Comparison of ENCODE assay signal across 16 cellular contexts in genomic region chr16:88759976-88760350, GRCh38. TPM values are rescaled to one million over a fixed set of nuclear protein-coding genes. Genes with fewer than 3 reads are reported as not detected.
DNase-seq lines count a peak whose midpoint lies in the region; ATAC-seq, FAIRE-seq and TF ChIP-seq lines count a peak whose summit lies in the region.
"Had no signal": no experiment of that assay in that cellular context is flagged by ENCODE, and none has a peak within 500 bp of the region (broad histone marks: within the 10 kb centered on the region; RNA-seq: fewer than 3 reads in every experiment).

No MANE protein-coding gene starts in this region.

- H3K9me3 Mint-ChIP-seq in CD4-positive, CD25-positive, alpha-beta regulatory T cell, result no peaks in the 10 kb centered on the region
- no peaks in the 10 kb centered on the region for H3K9me3 Mint-ChIP-seq in stimulated activated effector memory CD8-positive, alpha-beta T cell treated with anti-CD3 and anti-CD28 coated beads, Interleukin-12 subunit alpha, Interleukin-12 subunit beta, amount 100 ng/mL, for 72 hours
- H3K9me3 Mint-ChIP-seq: memory B cell, WTC11 had no signal

- intact Hi-C loops in right lobe of liver (cut with DNase I) (no loop called here), left ventricle myocardium inferior (cut with micrococcal nuclease) (no loop called here)

- H3K27me3 Mint-ChIP-seq in CD4-positive, CD25-positive, alpha-beta regulatory T cell, result no peaks in the 10 kb centered on the region
- H3K27me3 Mint-ChIP-seq in T-helper 17 cell, result no peaks in the 10 kb centered on the region
- H3K27me3 Mint-ChIP-seq: activated CD8-positive, alpha-beta memory T cell treated with anti-CD3 and anti-CD28 coated beads, Interleukin-2, amount 10 ng/mL, durations not matched to agents 7 days and 5 days; memory B cell had no signal

- peaks cover 0 to 46% (median 13%) of the 10 kb centered on the region in 4 donors for H3K4me1 Mint-ChIP-seq in CD4-positive, CD25-positive, alpha-beta regulatory T cell
- H3K4me1 Mint-ChIP-seq in T-helper 17 cell, result peaks cover 21% of the 10 kb centered on the region
- peaks cover 57% of the 10 kb centered on the region for H3K4me1 Mint-ChIP-seq in stimulated activated effector memory CD8-positive, alpha-beta T cell treated with anti-CD3 and anti-CD28 coated beads, Interleukin-12 subunit alpha, Interleukin-12 subunit beta, amount 100 ng/mL, for 72 hours

- H3K27ac ChIP-seq in CD4-positive, CD25-positive, alpha-beta regulatory T cell (ENCODE audit: insufficient read depth, low read length, poor library complexity, severe bottlenecking), result peak overlapping the region; percentile 69
- H3K27ac ChIP-seq in right lobe of liver (peak overlapping the region; percentile 34 to 91 (median 79)), left ventricle myocardium inferior (replicated peaks) (no peak overlapping the region)

- 65% methylated on average over 16 of the region's 22 CpGs for WGBS in right lobe of liver (ENCODE audit: insufficient coverage, low coverage, low lambda C conversion rate, missing lambda C conversion rate)

- TF ChIP-seq CTCF in right lobe of liver (IDR thresholded peaks at IDR 0.05) (no peak), left ventricle myocardium inferior (IDR thresholded peaks at IDR 0.05; ENCODE audit: borderline replicate concordance) (no peak)

- peaks cover 47% of the 10 kb centered on the region for H3K4me1 ChIP-seq in CD4-positive, CD25-positive, alpha-beta regulatory T cell (ENCODE audit: control insufficient read depth, insufficient read depth, low read length, poor library complexity, severe bottlenecking)
- H3K4me1 ChIP-seq in right lobe of liver, result peaks cover 0 to 44% (median 23%) of the 10 kb centered on the region in 4 donors
- H3K4me1 ChIP-seq in left ventricle myocardium inferior, result peaks cover 35% of the 10 kb centered on the region

- peak overlapping the region in 2 of 4 donors; percentile 31 to 39 for H3K4me3 Mint-ChIP-seq in CD4-positive, CD25-positive, alpha-beta regulatory T cell
- no peak overlapping the region for H3K4me3 Mint-ChIP-seq in T-helper 17 cell
- peak overlapping the region; percentile 63 for H3K4me3 Mint-ChIP-seq in stimulated activated effector memory CD8-positive, alpha-beta T cell treated with anti-CD3 and anti-CD28 coated beads, Interleukin-12 subunit alpha, Interleukin-12 subunit beta, amount 100 ng/mL, for 72 hours
- H3K4me3 Mint-ChIP-seq: activated CD8-positive, alpha-beta memory T cell treated with anti-CD3 and anti-CD28 coated beads, Interleukin-2, amount 10 ng/mL, durations not matched to agents 7 days and 5 days; brain; WTC11 had no signal

- no peak for FAIRE-seq in GM19239 (lab: Jason Lieb, UNC)

- no peak for ATAC-seq in CD4-positive, CD25-positive, alpha-beta regulatory T cell (ENCODE audit: low read depth in 2 of 2)
- no peak for ATAC-seq in T-helper 17 cell
- no peak for ATAC-seq in right lobe of liver
- ATAC-seq in stimulated activated effector memory CD8-positive, alpha-beta T cell treated with anti-CD3 and anti-CD28 coated beads, Interleukin-12 subunit alpha, Interleukin-12 subunit beta, amount 100 ng/mL, for 72 hours, result no peak
- ATAC-seq: PC-3 had no signal

- H3K36me3 ChIP-seq in CD4-positive, CD25-positive, alpha-beta regulatory T cell (ENCODE audit: control insufficient read depth, insufficient read depth, low read length), result peaks cover 11% of the 10 kb centered on the region
- H3K36me3 ChIP-seq in right lobe of liver (no peaks in the 10 kb centered on the region), left ventricle myocardium inferior (no peaks in the 10 kb centered on the region)

- DNase-seq in CD4-positive, CD25-positive, alpha-beta regulatory T cell, result no peak
- DNase-seq in T-helper 17 cell, result no peak
- no peak for DNase-seq in right lobe of liver
- DNase-seq in stimulated activated effector memory CD8-positive, alpha-beta T cell treated with anti-CD3 and anti-CD28 coated beads, Interleukin-12 subunit alpha, Interleukin-12 subunit beta, amount 100 ng/mL, for 72 hours (ENCODE audit: low spot score in 2 of 2), result no peak
- no peak for DNase-seq in GM19239 (ENCODE audit: insufficient read length, low spot score)
- no peak for DNase-seq in left ventricle myocardium inferior
- DNase-seq in COLO829 (ENCODE audit: low spot score), result no peak
- no peak for DNase-seq in activated CD4-positive, alpha-beta T cell treated with anti-CD3 and anti-CD28 coated beads for 48 hours
- DNase-seq: DMS79, NCI-H187 treated with DMSO at 0.1 percent for 48 hours, NCI-H524, PC-3 had no signal

- H3K27me3 ChIP-seq in CD4-positive, CD25-positive, alpha-beta regulatory T cell (ENCODE audit: control insufficient read depth, insufficient read depth, low read length), result no peaks in the 10 kb centered on the region
- H3K27me3 ChIP-seq in right lobe of liver (no peaks in the 10 kb centered on the region), left ventricle myocardium inferior (ENCODE audit: low read depth) (no peaks in the 10 kb centered on the region)

- peaks cover 3% of the 10 kb centered on the region for H3K36me3 Mint-ChIP-seq in CD4-positive, CD25-positive, alpha-beta regulatory T cell
- no peaks in the 10 kb centered on the region for H3K36me3 Mint-ChIP-seq in T-helper 17 cell (ENCODE audit: low read depth)
- peaks cover 36% of the 10 kb centered on the region for H3K36me3 Mint-ChIP-seq in stimulated activated effector memory CD8-positive, alpha-beta T cell treated with anti-CD3 and anti-CD28 coated beads, Interleukin-12 subunit alpha, Interleukin-12 subunit beta, amount 100 ng/mL, for 72 hours
- H3K36me3 Mint-ChIP-seq: brain, WTC11 had no signal

- no peak for TF ChIP-seq POLR2A in right lobe of liver (IDR thresholded peaks at IDR 0.05)

- no peak overlapping the region for H3K4me3 ChIP-seq in CD4-positive, CD25-positive, alpha-beta regulatory T cell (ENCODE audit: low read depth, low read length)
- H3K4me3 ChIP-seq in right lobe of liver (no peak overlapping the region), left ventricle myocardium inferior (no peak overlapping the region)

- H3K27ac Mint-ChIP-seq in CD4-positive, CD25-positive, alpha-beta regulatory T cell, result no peak overlapping the region
- H3K27ac Mint-ChIP-seq in T-helper 17 cell, result peak overlapping the region; percentile 86
- H3K27ac Mint-ChIP-seq in stimulated activated effector memory CD8-positive, alpha-beta T cell treated with anti-CD3 and anti-CD28 coated beads, Interleukin-12 subunit alpha, Interleukin-12 subunit beta, amount 100 ng/mL, for 72 hours, result peak overlapping the region; percentile 93
- H3K27ac Mint-ChIP-seq: brain had no signal

- H3K9me3 ChIP-seq in CD4-positive, CD25-positive, alpha-beta regulatory T cell (ENCODE audit: control insufficient read depth in 2 of 2, low read length in 2 of 2), result no peaks in the 10 kb centered on the region
- H3K9me3 ChIP-seq in T-helper 17 cell (ENCODE audit: control insufficient read depth, low read length, poor library complexity, severe bottlenecking) (no peaks in the 10 kb centered on the region), right lobe of liver (no peaks in the 10 kb centered on the region), left ventricle myocardium inferior (replicated peaks) (peaks cover 13% of the 10 kb centered on the region)

RNA-seq across cellular contexts. Expression of gene PIEZO1, which starts 25.1 kb away (rescaled TPM):
- 337 TPM for total RNA-seq in CD4-positive, CD25-positive, alpha-beta regulatory T cell
- 10 to 100 TPM; 18.1 to 23.6 (median 19.9) TPM for polyA plus RNA-seq in CD4-positive, CD25-positive, alpha-beta regulatory T cell
- 100 to 1,000 TPM; 272 to 318 TPM for total RNA-seq in T-helper 17 cell
- total RNA-seq in right lobe of liver, result 10 to 100 TPM; 48.9 to 91.9 (median 64.4) TPM
- 17.1 TPM for total RNA-seq in left ventricle myocardium inferior

RNA-seq across cellular contexts. Expression of gene CDT1, which starts 43.6 kb away (rescaled TPM):
- total RNA-seq in CD4-positive, CD25-positive, alpha-beta regulatory T cell, result 4.8 TPM
- polyA plus RNA-seq in CD4-positive, CD25-positive, alpha-beta regulatory T cell, result 1 to 10 TPM in 2 of 4 donors, under 1 TPM in 2; 0.60 to 1.4 (median 1.2) TPM
- 1 to 10 TPM in 1 of 2 donors, under 1 TPM in 1; 0.42 to 1.3 TPM for total RNA-seq in T-helper 17 cell
- 1 to 10 TPM in 2 of 6 experiments, under 1 TPM in 4; 0.22 to 9.6 (median 0.42) TPM for total RNA-seq in right lobe of liver
- 0.63 TPM for total RNA-seq in left ventricle myocardium inferior

RNA-seq across cellular contexts. Expression of gene APRT, which starts 51.8 kb away (rescaled TPM):
- total RNA-seq in CD4-positive, CD25-positive, alpha-beta regulatory T cell, result 145 TPM
- 100 to 1,000 TPM; 370 to 489 (median 443) TPM for polyA plus RNA-seq in CD4-positive, CD25-positive, alpha-beta regulatory T cell
- total RNA-seq in T-helper 17 cell, result 100 to 1,000 TPM; 130 to 158 TPM
- total RNA-seq in right lobe of liver, result 100 to 1,000 TPM in 2 of 6 experiments, 10 to 100 TPM in 4; 61.4 to 120 (median 74.1) TPM
- total RNA-seq in left ventricle myocardium inferior, result 39.2 TPM

RNA-seq across cellular contexts. Expression of gene CTU2, which starts 53.7 kb away (rescaled TPM):
- total RNA-seq in CD4-positive, CD25-positive, alpha-beta regulatory T cell, result 26.0 TPM
- polyA plus RNA-seq in CD4-positive, CD25-positive, alpha-beta regulatory T cell, result 10 to 100 TPM; 11.8 to 14.0 (median 12.6) TPM
- total RNA-seq in T-helper 17 cell (10 to 100 TPM; 22.4 to 33.6 TPM), right lobe of liver (1 to 10 TPM; 5.0 to 9.5 (median 8.2) TPM), left ventricle myocardium inferior (13.1 TPM)

RNA-seq across cellular contexts. Expression of gene RNF166, which starts 53.8 kb away (rescaled TPM):
- total RNA-seq in CD4-positive, CD25-positive, alpha-beta regulatory T cell, result 420 TPM
- 100 to 1,000 TPM in 1 of 4 donors, 10 to 100 TPM in 3; 63.6 to 118 (median 97.3) TPM for polyA plus RNA-seq in CD4-positive, CD25-positive, alpha-beta regulatory T cell
- total RNA-seq in T-helper 17 cell, result 100 to 1,000 TPM; 235 to 398 TPM
- 10 to 100 TPM in 2 of 6 experiments, 1 to 10 TPM in 4; 8.1 to 12.8 (median 10.0) TPM for total RNA-seq in right lobe of liver
- 14.2 TPM for total RNA-seq in left ventricle myocardium inferior

Comparison
In these comparisons a context has a peak if more than half of its experiments do, and no peak if none do; other contexts are left out.
1. H3K27ac Mint-ChIP-seq: peak in T-helper 17 cell (single experiment) and stimulated activated effector memory CD8-positive, alpha-beta T cell treated with anti-CD3 and anti-CD28 coated beads, Interleukin-12 subunit alpha, Interleukin-12 subunit beta, amount 100 ng/mL, for 72 hours (single experiment); none in CD4-positive, CD25-positive, alpha-beta regulatory T cell (0 of 3).